In the genomic region with DNA sequence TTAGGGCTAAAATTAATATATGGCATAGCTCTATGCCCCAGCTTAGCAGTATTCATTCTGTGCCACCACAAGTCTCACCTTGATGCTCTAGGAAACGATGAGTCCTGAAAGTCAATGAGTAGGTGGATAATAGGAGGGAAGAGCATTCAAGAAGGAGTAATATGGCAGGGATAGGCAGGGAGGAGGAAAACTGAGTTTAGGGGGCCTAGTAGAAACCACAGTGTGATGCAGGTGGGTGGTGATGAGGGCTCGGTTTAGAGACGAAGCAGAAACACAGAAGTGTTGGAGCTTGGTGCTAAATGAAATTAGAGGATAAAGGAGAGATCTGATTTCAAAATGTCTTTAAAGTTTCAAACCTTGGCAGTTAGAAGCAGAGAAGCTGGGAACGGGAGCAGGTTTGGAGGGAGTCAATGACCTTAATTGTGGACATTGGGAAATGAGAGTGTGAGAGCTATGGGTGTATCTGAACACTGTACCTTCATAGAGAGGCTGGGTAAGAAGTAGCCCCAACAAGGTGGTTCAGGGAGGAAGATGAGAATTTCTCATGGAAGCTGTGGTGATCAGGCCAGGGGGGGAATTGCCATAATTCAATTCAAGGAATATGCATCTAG, we compare ENCODE assay signal across 36 cellular contexts.
"Had no signal": no experiment of that assay in that cellular context is flagged by ENCODE, and none has a peak within 500 bp of the region (broad histone marks: within the 10 kb centered on the region; RNA-seq: fewer than 3 reads in every experiment).

No MANE protein-coding gene starts in this region.

- H3K9me3 Mint-ChIP-seq: activated B cell treated with CpG ODN at 0.5 μM for 24 hours; activated CD4-positive, alpha-beta memory T cell treated with anti-CD3 and anti-CD28 coated beads for 36 hours; activated CD4-positive, alpha-beta T cell treated with anti-CD3 and anti-CD28 coated beads, Interleukin-2, amount 10 ng/mL, durations not matched to agents 24 days and 14 days; activated naive CD4-positive, alpha-beta T cell treated with anti-CD3 and anti-CD28 coated beads for 36 hours; activated naive CD8-positive, alpha-beta T cell treated with anti-CD3 and anti-CD28 coated beads, Interleukin-2, amount 10 ng/mL, durations not matched to agents 7 days and 5 days; activated naive CD8-positive, alpha-beta T cell treated with anti-CD3 and anti-CD28 coated beads, Interleukin-2, amount 50 U/mL, for 24 hours; activated T-cell treated with anti-CD3 and anti-CD28 coated beads, Interleukin-2, amount 50 U/mL, for 24 hours; activated T-helper 1 cell treated with anti-CD3 and anti-CD28 coated beads, Interleukin-12 subunit alpha, Interleukin-12 subunit beta, Interleukin-2, Interleukin-4 antibody, amounts not matched to agents 30 ng/mL and 10 ng/mL and 1 ng/mL, durations not matched to agents 14 hours and 24 hours and 36 hours; activated T-helper 17 cell treated with anti-CD3 and anti-CD28 coated beads, Interleukin-2, amount 50 U/mL, for 72 hours; brain; central memory CD8-positive, alpha-beta T cell; T-helper 1 cell treated with Interleukin-12 subunit alpha and Interleukin-12 subunit beta and Interleukin-4 antibody, amounts not matched to agents 30 μg/mL and 1 μg/mL, for 36 hours; T-helper 2 cell treated with Interferon-gamma antibody and Interleukin-4, amounts not matched to agents 5 μg/mL and 100 μg/mL, for 36 hours had no signal

- H3K27me3 Mint-ChIP-seq: brain had no signal

- H3K4me3 ChIP-seq: ascending aorta, cardiac muscle cell had no signal

- DNase-seq: activated B cell treated with CpG ODN at 0.5 μM for 24 hours; activated CD4-positive, alpha-beta memory T cell treated with anti-CD3 and anti-CD28 coated beads for 36 hours; activated CD4-positive, alpha-beta T cell treated with anti-CD3 and anti-CD28 coated beads for 4 hours; activated CD4-positive, alpha-beta T cell treated with anti-CD3 and anti-CD28 coated beads, Interleukin-2, amount 10 ng/mL, durations not matched to agents 24 days and 14 days; activated CD4-positive, alpha-beta T cell treated with anti-CD3 and anti-CD28 coated beads, Interleukin-2, amount 50 U/mL, for 1 hour; activated CD4-positive, alpha-beta T cell treated with anti-CD3 and anti-CD28 coated beads, Interleukin-2, amount 50 U/mL, for 4 hours; activated CD4-positive, CD25-positive, alpha-beta regulatory T cell treated with anti-CD3 and anti-CD28 coated beads, Interleukin-2, amount 50 U/mL, for 72 hours; activated CD8-positive, alpha-beta memory T cell treated with anti-CD3 and anti-CD28 coated beads for 24 hours; activated CD8-positive, alpha-beta memory T cell treated with anti-CD3 and anti-CD28 coated beads, Interleukin-2, amount 10 ng/mL, durations not matched to agents 7 days and 5 days; activated CD8-positive, alpha-beta memory T cell treated with anti-CD3 and anti-CD28 coated beads, Interleukin-2, amount 50 U/mL, for 48 hours; activated CD8-positive, alpha-beta T cell treated with anti-CD3 and anti-CD28 coated beads, Interleukin-2, amount 10 ng/mL, durations not matched to agents 7 days and 5 days; activated effector memory CD4-positive, alpha-beta T cell treated with anti-CD3 and anti-CD28 coated beads, Interleukin-2, amount 50 U/mL, for 16 hours; activated gamma-delta T cell treated with Interleukin-2 at 50 U/mL for 16 hours; activated naive CD4-positive, alpha-beta T cell; activated naive CD4-positive, alpha-beta T cell treated with anti-CD3 and anti-CD28 coated beads for 36 hours; activated naive CD4-positive, alpha-beta T cell treated with anti-CD3 and anti-CD28 coated beads, Interleukin-2, amount 50 U/mL, for 16 hours; activated naive CD8-positive, alpha-beta T cell treated with anti-CD3 and anti-CD28 coated beads, Interleukin-2, amount 10 ng/mL, durations not matched to agents 7 days and 5 days; activated naive CD8-positive, alpha-beta T cell treated with anti-CD3 and anti-CD28 coated beads, Interleukin-2, amount 50 U/mL, for 24 hours; activated T-cell treated with anti-CD3 and anti-CD28 coated beads, Interleukin-2, amount 50 U/mL, for 24 hours; activated T-cell treated with anti-CD3 and anti-CD28 coated beads, Interleukin-2, amount 50 U/mL, for 48 hours; amygdala; anterior cingulate cortex; cerebellar nuclear complex; T-helper 1 cell; T-helper 2 cell; T-helper 9 cell had no signal

- H3K27ac ChIP-seq: ascending aorta, cardiac muscle cell, VCaP had no signal

- H3K36me3 Mint-ChIP-seq: activated CD4-positive, alpha-beta memory T cell treated with anti-CD3 and anti-CD28 coated beads for 36 hours; activated CD8-positive, alpha-beta memory T cell treated with anti-CD3 and anti-CD28 coated beads, Interleukin-2, amount 10 ng/mL, durations not matched to agents 7 days and 5 days; activated naive CD4-positive, alpha-beta T cell treated with anti-CD3 and anti-CD28 coated beads, Interleukin-2, amount 50 U/mL, for 72 hours; activated naive CD8-positive, alpha-beta T cell treated with anti-CD3 and anti-CD28 coated beads, Interleukin-2, amount 10 ng/mL, durations not matched to agents 7 days and 5 days; brain had no signal

- H3K4me3 Mint-ChIP-seq: activated B cell treated with CpG ODN at 0.5 μM for 24 hours; activated CD4-positive, alpha-beta memory T cell treated with anti-CD3 and anti-CD28 coated beads for 36 hours; activated CD4-positive, alpha-beta T cell treated with anti-CD3 and anti-CD28 coated beads, Interleukin-2, amount 10 ng/mL, durations not matched to agents 24 days and 14 days; activated CD8-positive, alpha-beta memory T cell treated with anti-CD3 and anti-CD28 coated beads, Interleukin-2, amount 10 ng/mL, durations not matched to agents 7 days and 5 days; activated CD8-positive, alpha-beta T cell treated with anti-CD3 and anti-CD28 coated beads, Interleukin-2, amount 10 ng/mL, durations not matched to agents 7 days and 5 days; activated naive CD4-positive, alpha-beta T cell treated with anti-CD3 and anti-CD28 coated beads for 36 hours; activated naive CD8-positive, alpha-beta T cell treated with anti-CD3 and anti-CD28 coated beads, Interleukin-2, amount 10 ng/mL, durations not matched to agents 7 days and 5 days; activated naive CD8-positive, alpha-beta T cell treated with anti-CD3 and anti-CD28 coated beads, Interleukin-2, amount 50 U/mL, for 24 hours; activated T-cell treated with anti-CD3 and anti-CD28 coated beads, Interleukin-2, amount 50 U/mL, for 24 hours; activated T-helper 1 cell treated with anti-CD3 and anti-CD28 coated beads, Interleukin-12 subunit alpha, Interleukin-12 subunit beta, Interleukin-2, Interleukin-4 antibody, amounts not matched to agents 30 ng/mL and 10 ng/mL and 1 ng/mL, durations not matched to agents 14 hours and 24 hours and 36 hours; activated T-helper 17 cell treated with anti-CD3 and anti-CD28 coated beads, Interleukin-2, amount 50 U/mL, for 72 hours; brain; central memory CD8-positive, alpha-beta T cell; T-helper 1 cell treated with Interleukin-12 subunit alpha and Interleukin-12 subunit beta and Interleukin-4 antibody, amounts not matched to agents 30 μg/mL and 1 μg/mL, for 36 hours; T-helper 2 cell treated with Interferon-gamma antibody and Interleukin-4, amounts not matched to agents 5 μg/mL and 100 μg/mL, for 36 hours had no signal

- H3K36me3 ChIP-seq: ascending aorta, cardiac muscle cell had no signal

- H3K4me1 ChIP-seq: ascending aorta had no signal

- H3K9me3 ChIP-seq: ascending aorta had no signal

- ATAC-seq: activated CD8-positive, alpha-beta memory T cell treated with anti-CD3 and anti-CD28 coated beads, Interleukin-2, amount 10 ng/mL, durations not matched to agents 7 days and 5 days; activated CD8-positive, alpha-beta T cell treated with anti-CD3 and anti-CD28 coated beads, Interleukin-2, amount 10 ng/mL, durations not matched to agents 7 days and 5 days; activated naive CD4-positive, alpha-beta T cell treated with anti-CD3 and anti-CD28 coated beads, Interleukin-2, amount 50 U/mL, for 72 hours; activated naive CD8-positive, alpha-beta T cell treated with anti-CD3 and anti-CD28 coated beads, Interleukin-2, amount 50 U/mL, for 24 hours; activated T-helper 17 cell treated with anti-CD3 and anti-CD28 coated beads, Interleukin-2, amount 50 U/mL, for 72 hours had no signal

- H3K4me1 Mint-ChIP-seq: activated B cell treated with CpG ODN at 0.5 μM for 24 hours; activated CD8-positive, alpha-beta memory T cell treated with anti-CD3 and anti-CD28 coated beads, Interleukin-2, amount 10 ng/mL, durations not matched to agents 7 days and 5 days; activated naive CD8-positive, alpha-beta T cell treated with anti-CD3 and anti-CD28 coated beads, Interleukin-2, amount 10 ng/mL, durations not matched to agents 7 days and 5 days; activated T-helper 17 cell treated with anti-CD3 and anti-CD28 coated beads, Interleukin-2, amount 50 U/mL, for 72 hours; brain; central memory CD8-positive, alpha-beta T cell had no signal

- H3K27me3 ChIP-seq: ascending aorta, cardiac muscle cell had no signal

- H3K27ac Mint-ChIP-seq: activated B cell treated with CpG ODN at 0.5 μM for 24 hours; activated CD4-positive, alpha-beta memory T cell treated with anti-CD3 and anti-CD28 coated beads for 36 hours; activated CD4-positive, alpha-beta T cell treated with anti-CD3 and anti-CD28 coated beads, Interleukin-2, amount 10 ng/mL, durations not matched to agents 24 days and 14 days; activated CD8-positive, alpha-beta memory T cell treated with anti-CD3 and anti-CD28 coated beads, Interleukin-2, amount 10 ng/mL, durations not matched to agents 7 days and 5 days; activated CD8-positive, alpha-beta T cell treated with anti-CD3 and anti-CD28 coated beads, Interleukin-2, amount 10 ng/mL, durations not matched to agents 7 days and 5 days; activated naive CD4-positive, alpha-beta T cell treated with anti-CD3 and anti-CD28 coated beads for 36 hours; activated naive CD4-positive, alpha-beta T cell treated with anti-CD3 and anti-CD28 coated beads, Interleukin-2, amount 50 U/mL, for 72 hours; activated naive CD8-positive, alpha-beta T cell treated with anti-CD3 and anti-CD28 coated beads, Interleukin-2, amount 10 ng/mL, durations not matched to agents 7 days and 5 days; activated naive CD8-positive, alpha-beta T cell treated with anti-CD3 and anti-CD28 coated beads, Interleukin-2, amount 50 U/mL, for 24 hours; activated T-cell treated with anti-CD3 and anti-CD28 coated beads, Interleukin-2, amount 50 U/mL, for 24 hours; activated T-helper 1 cell treated with anti-CD3 and anti-CD28 coated beads, Interleukin-12 subunit alpha, Interleukin-12 subunit beta, Interleukin-2, Interleukin-4 antibody, amounts not matched to agents 30 ng/mL and 10 ng/mL and 1 ng/mL, durations not matched to agents 14 hours and 24 hours and 36 hours; activated T-helper 17 cell treated with anti-CD3 and anti-CD28 coated beads, Interleukin-2, amount 50 U/mL, for 72 hours; brain; T-helper 1 cell treated with Interleukin-12 subunit alpha and Interleukin-12 subunit beta and Interleukin-4 antibody, amounts not matched to agents 30 μg/mL and 1 μg/mL, for 36 hours; T-helper 2 cell treated with Interferon-gamma antibody and Interleukin-4, amounts not matched to agents 5 μg/mL and 100 μg/mL, for 36 hours had no signal
